In the genomic region with DNA sequence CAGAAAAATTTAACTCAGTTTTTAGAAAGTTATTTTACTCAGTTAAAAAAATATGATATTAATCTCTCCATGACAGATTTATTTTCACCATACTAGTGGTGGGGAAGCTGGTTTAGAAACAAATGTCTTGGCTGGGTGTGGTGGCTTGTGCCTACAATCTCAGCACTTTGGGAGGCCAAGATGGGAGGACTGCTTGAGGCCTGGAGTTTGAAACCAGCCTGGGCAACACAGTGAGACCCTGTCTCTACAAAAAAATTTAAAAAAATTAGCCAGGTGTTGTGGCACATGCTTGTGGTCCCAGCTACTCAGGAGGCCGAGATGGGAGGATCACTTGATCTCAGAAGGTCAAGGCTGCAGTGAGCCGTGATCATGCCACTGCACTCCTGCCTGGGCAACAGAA, we compare ENCODE assay signal across 37 cellular contexts.
"Had no signal": no experiment of that assay in that cellular context is flagged by ENCODE, and none has a peak within 500 bp of the region (broad histone marks: within the 10 kb centered on the region; RNA-seq: fewer than 3 reads in every experiment).

No MANE protein-coding gene starts in this region.

- H3K4me1 ChIP-seq: adrenal gland, ascending aorta, body of pancreas, breast epithelium had no signal

- H3K4me3 ChIP-seq: adrenal gland, ascending aorta, body of pancreas, breast epithelium, cardiac muscle cell had no signal

- H3K4me3 Mint-ChIP-seq: activated naive CD4-positive, alpha-beta T cell treated with anti-CD3 and anti-CD28 coated beads for 36 hours; activated naive CD4-positive, alpha-beta T cell treated with anti-CD3 and anti-CD28 coated beads, Interleukin-2, amount 10 ng/mL, durations not matched to agents 7 days and 5 days; activated naive CD4-positive, alpha-beta T cell treated with anti-CD3 and anti-CD28 coated beads, Interleukin-2, amount 50 U/mL, for 24 hours; activated naive CD8-positive, alpha-beta T cell; activated naive CD8-positive, alpha-beta T cell treated with anti-CD3 and anti-CD28 coated beads for 36 hours; activated naive CD8-positive, alpha-beta T cell treated with anti-CD3 and anti-CD28 coated beads, Interleukin-2, amount 10 ng/mL, durations not matched to agents 7 days and 5 days; activated naive CD8-positive, alpha-beta T cell treated with anti-CD3 and anti-CD28 coated beads, Interleukin-2, amount 50 U/mL, for 24 hours; activated T-cell treated with anti-CD3 and anti-CD28 coated beads, Interleukin-2, amount 50 U/mL, for 24 hours; activated T-cell treated with anti-CD3 and anti-CD28 coated beads, Interleukin-2, amount 50 U/mL, for 4 hours; activated T-cell treated with anti-CD3 and anti-CD28 coated beads, Interleukin-2, amount 50 U/mL, for 72 hours; activated T-helper 1 cell treated with anti-CD3 and anti-CD28 coated beads, Interleukin-12 subunit alpha, Interleukin-12 subunit beta, Interleukin-2, Interleukin-4 antibody, amounts not matched to agents 30 ng/mL and 10 ng/mL and 1 ng/mL, durations not matched to agents 14 hours and 24 hours and 36 hours; activated T-helper 17 cell treated with anti-CD3 and anti-CD28 coated beads, Interleukin-2, amount 50 U/mL, for 72 hours; brain; central memory CD8-positive, alpha-beta T cell had no signal

- DNase-seq: activated effector memory CD4-positive, alpha-beta T cell treated with anti-CD3 and anti-CD28 coated beads, Interleukin-2, amount 50 U/mL, for 16 hours; activated effector memory CD4-positive, alpha-beta T cell treated with Interleukin-2 at 50 U/mL for 16 hours; activated gamma-delta T cell; activated gamma-delta T cell treated with Interleukin-2 at 50 U/mL for 16 hours; activated naive CD4-positive, alpha-beta T cell; activated naive CD4-positive, alpha-beta T cell treated with anti-CD3 and anti-CD28 coated beads for 36 hours; activated naive CD4-positive, alpha-beta T cell treated with anti-CD3 and anti-CD28 coated beads, Interleukin-2, amount 10 ng/mL, durations not matched to agents 7 days and 5 days; activated naive CD4-positive, alpha-beta T cell treated with anti-CD3 and anti-CD28 coated beads, Interleukin-2, amount 50 U/mL, for 16 hours; activated naive CD4-positive, alpha-beta T cell treated with Interleukin-2 at 50 U/mL for 16 hours; activated naive CD8-positive, alpha-beta T cell treated with anti-CD3 and anti-CD28 coated beads for 36 hours; activated naive CD8-positive, alpha-beta T cell treated with anti-CD3 and anti-CD28 coated beads, Interleukin-2, amount 10 ng/mL, durations not matched to agents 7 days and 5 days; activated naive CD8-positive, alpha-beta T cell treated with anti-CD3 and anti-CD28 coated beads, Interleukin-2, amount 50 U/mL, for 24 hours; activated T-cell treated with anti-CD3 and anti-CD28 coated beads, Interleukin-2, amount 50 U/mL, for 24 hours; activated T-cell treated with anti-CD3 and anti-CD28 coated beads, Interleukin-2, amount 50 U/mL, for 4 hours; activated T-cell treated with anti-CD3 and anti-CD28 coated beads, Interleukin-2, amount 50 U/mL, for 48 hours; activated T-cell treated with anti-CD3 and anti-CD28 coated beads, Interleukin-2, amount 50 U/mL, for 72 hours; adrenal gland; amniotic stem cell; amygdala; anterior cingulate cortex; aorta; body of pancreas; brain microvascular endothelial cell; caudate nucleus; central memory CD4-positive, alpha-beta T cell; cerebellar nuclear complex had no signal

- H3K4me1 Mint-ChIP-seq: activated naive CD4-positive, alpha-beta T cell treated with anti-CD3 and anti-CD28 coated beads, Interleukin-2, amount 10 ng/mL, durations not matched to agents 7 days and 5 days; activated naive CD8-positive, alpha-beta T cell treated with anti-CD3 and anti-CD28 coated beads for 36 hours; activated naive CD8-positive, alpha-beta T cell treated with anti-CD3 and anti-CD28 coated beads, Interleukin-2, amount 50 U/mL, for 24 hours; brain had no signal

- H3K27ac ChIP-seq: adrenal gland, body of pancreas, brain microvascular endothelial cell, breast epithelium, cardiac muscle cell had no signal

- H3K9me3 Mint-ChIP-seq: activated naive CD4-positive, alpha-beta T cell treated with anti-CD3 and anti-CD28 coated beads for 36 hours; activated naive CD4-positive, alpha-beta T cell treated with anti-CD3 and anti-CD28 coated beads, Interleukin-2, amount 10 ng/mL, durations not matched to agents 7 days and 5 days; activated naive CD4-positive, alpha-beta T cell treated with anti-CD3 and anti-CD28 coated beads, Interleukin-2, amount 50 U/mL, for 24 hours; activated naive CD4-positive, alpha-beta T cell treated with anti-CD3 and anti-CD28 coated beads, Interleukin-2, amount 50 U/mL, for 72 hours; activated naive CD8-positive, alpha-beta T cell treated with anti-CD3 and anti-CD28 coated beads for 36 hours; activated naive CD8-positive, alpha-beta T cell treated with anti-CD3 and anti-CD28 coated beads, Interleukin-2, amount 10 ng/mL, durations not matched to agents 7 days and 5 days; activated naive CD8-positive, alpha-beta T cell treated with anti-CD3 and anti-CD28 coated beads, Interleukin-2, amount 50 U/mL, for 24 hours; activated T-cell treated with anti-CD3 and anti-CD28 coated beads, Interleukin-2, amount 50 U/mL, for 24 hours; activated T-cell treated with anti-CD3 and anti-CD28 coated beads, Interleukin-2, amount 50 U/mL, for 4 hours; activated T-cell treated with anti-CD3 and anti-CD28 coated beads, Interleukin-2, amount 50 U/mL, for 72 hours; activated T-helper 1 cell treated with anti-CD3 and anti-CD28 coated beads, Interleukin-12 subunit alpha, Interleukin-12 subunit beta, Interleukin-2, Interleukin-4 antibody, amounts not matched to agents 30 ng/mL and 10 ng/mL and 1 ng/mL, durations not matched to agents 14 hours and 24 hours and 36 hours; activated T-helper 17 cell treated with anti-CD3 and anti-CD28 coated beads, Interleukin-2, amount 50 U/mL, for 72 hours; activated T-helper 2 cell treated with anti-CD3 and anti-CD28 coated beads, Interferon-gamma antibody, Interleukin-2, Interleukin-4, amounts not matched to agents 10 μg/mL and 5 μg/mL and 100 μg/mL, durations not matched to agents 14 hours and 24 hours and 36 hours; brain; central memory CD8-positive, alpha-beta T cell had no signal

- ATAC-seq: activated naive CD4-positive, alpha-beta T cell treated with anti-CD3 and anti-CD28 coated beads, Interleukin-2, amount 50 U/mL, for 72 hours; activated naive CD8-positive, alpha-beta T cell treated with anti-CD3 and anti-CD28 coated beads, Interleukin-2, amount 50 U/mL, for 24 hours; activated T-cell treated with anti-CD3 and anti-CD28 coated beads, Interleukin-2, amount 50 U/mL, for 4 hours; activated T-cell treated with anti-CD3 and anti-CD28 coated beads, Interleukin-2, amount 50 U/mL, for 72 hours; activated T-helper 17 cell treated with anti-CD3 and anti-CD28 coated beads, Interleukin-2, amount 50 U/mL, for 72 hours; body of pancreas had no signal

- H3K27me3 Mint-ChIP-seq: activated naive CD4-positive, alpha-beta T cell treated with anti-CD3 and anti-CD28 coated beads, Interleukin-2, amount 10 ng/mL, durations not matched to agents 7 days and 5 days; activated naive CD4-positive, alpha-beta T cell treated with anti-CD3 and anti-CD28 coated beads, Interleukin-2, amount 50 U/mL, for 24 hours; activated naive CD8-positive, alpha-beta T cell; activated naive CD8-positive, alpha-beta T cell treated with anti-CD3 and anti-CD28 coated beads for 36 hours; activated naive CD8-positive, alpha-beta T cell treated with anti-CD3 and anti-CD28 coated beads, Interleukin-2, amount 10 ng/mL, durations not matched to agents 7 days and 5 days; activated naive CD8-positive, alpha-beta T cell treated with anti-CD3 and anti-CD28 coated beads, Interleukin-2, amount 50 U/mL, for 24 hours; activated T-cell treated with anti-CD3 and anti-CD28 coated beads, Interleukin-2, amount 50 U/mL, for 24 hours; activated T-helper 17 cell treated with anti-CD3 and anti-CD28 coated beads, Interleukin-2, amount 50 U/mL, for 72 hours; brain; central memory CD8-positive, alpha-beta T cell had no signal

- H3K9me3 ChIP-seq: adrenal gland, ascending aorta, body of pancreas, breast epithelium had no signal

- H3K27ac Mint-ChIP-seq: activated naive CD4-positive, alpha-beta T cell treated with anti-CD3 and anti-CD28 coated beads for 36 hours; activated naive CD4-positive, alpha-beta T cell treated with anti-CD3 and anti-CD28 coated beads, Interleukin-2, amount 50 U/mL, for 24 hours; activated naive CD4-positive, alpha-beta T cell treated with anti-CD3 and anti-CD28 coated beads, Interleukin-2, amount 50 U/mL, for 72 hours; activated naive CD8-positive, alpha-beta T cell; activated naive CD8-positive, alpha-beta T cell treated with anti-CD3 and anti-CD28 coated beads for 36 hours; activated naive CD8-positive, alpha-beta T cell treated with anti-CD3 and anti-CD28 coated beads, Interleukin-2, amount 10 ng/mL, durations not matched to agents 7 days and 5 days; activated naive CD8-positive, alpha-beta T cell treated with anti-CD3 and anti-CD28 coated beads, Interleukin-2, amount 50 U/mL, for 24 hours; activated T-cell treated with anti-CD3 and anti-CD28 coated beads, Interleukin-2, amount 50 U/mL, for 72 hours; activated T-helper 1 cell treated with anti-CD3 and anti-CD28 coated beads, Interleukin-12 subunit alpha, Interleukin-12 subunit beta, Interleukin-2, Interleukin-4 antibody, amounts not matched to agents 30 ng/mL and 10 ng/mL and 1 ng/mL, durations not matched to agents 14 hours and 24 hours and 36 hours; activated T-helper 17 cell treated with anti-CD3 and anti-CD28 coated beads, Interleukin-2, amount 50 U/mL, for 72 hours; activated T-helper 2 cell treated with anti-CD3 and anti-CD28 coated beads, Interferon-gamma antibody, Interleukin-2, Interleukin-4, amounts not matched to agents 10 μg/mL and 5 μg/mL and 100 μg/mL, durations not matched to agents 14 hours and 24 hours and 36 hours; brain had no signal
